8 cellular contexts compared by ENCODE assay signal in genomic region chr17:79033741-79034501, GRCh38. TPM values are rescaled to one million over a fixed set of nuclear protein-coding genes. Genes with fewer than 3 reads are reported as not detected.
DNase-seq lines count a peak whose midpoint lies in the region; ATAC-seq and TF ChIP-seq lines count a peak whose summit lies in the region.

No MANE protein-coding gene starts in this region.

- H3K27me3 ChIP-seq in MG63 = no peaks in the 10 kb centered on the region
- no peaks in the 10 kb centered on the region for H3K27me3 ChIP-seq in hepatocyte

- 82% methylated on average over 28 of the region's 28 CpGs for WGBS in hepatocyte (ENCODE audit: low lambda C conversion rate, missing lambda C conversion rate)

- H3K9me2 ChIP-seq in hepatocyte (replicated peaks; ENCODE audit: insufficient read depth) = no peaks in the 10 kb centered on the region

- no peak overlapping the region for H3K4me3 ChIP-seq in MG63
- H3K4me3 ChIP-seq in skin epidermis = no peak overlapping the region
- no peak overlapping the region for H3K4me3 ChIP-seq in hepatocyte

- H3K36me3 ChIP-seq in MG63 = no peaks in the 10 kb centered on the region; the same call in 1 of the 2 replicates
- H3K36me3 ChIP-seq in hepatocyte (replicated peaks; ENCODE audit: insufficient read depth, low read depth) = no peaks in the 10 kb centered on the region

- H3K9me3 ChIP-seq in MG63 (no peaks in the 10 kb centered on the region), hepatocyte (ENCODE audit: low read depth) (no peaks in the 10 kb centered on the region)

- no peaks in the 10 kb centered on the region for H3K79me2 ChIP-seq in hepatocyte

- DNase-seq in MG63 (peak; percentile 65), amygdala (lab: John Stamatoyannopoulos, UW) (peak in 50 of 56 donors; percentile 9 to 83 (median 56)), hypothalamus (lab: John Stamatoyannopoulos, UW) (peak in 43 of 51 donors; percentile 15 to 87 (median 60)), MV-4-11 (lab: John Stamatoyannopoulos, UW) (no peak), hepatic stellate cell (ENCODE audit: low spot score) (no peak), hepatocyte (ENCODE audit: low spot score) (no peak)

- H3K27ac ChIP-seq in skin epidermis (peak overlapping the region in 15 of 21 experiments; percentile 6 to 79 (median 61)), hepatocyte (no peak overlapping the region)

- no peak for ATAC-seq in HG03280 (IDR thresholded peaks at IDR 0.05; ENCODE audit: unreplicated experiment)

- H3K4me1 ChIP-seq in hepatocyte (ENCODE audit: insufficient read depth) = no peaks in the 10 kb centered on the region

- no peak for TF ChIP-seq CTCF in hepatocyte (IDR thresholded peaks at IDR 0.05; ENCODE audit: poor library complexity)

- H4K20me1 ChIP-seq in hepatocyte (ENCODE audit: insufficient read depth, poor library complexity, severe bottlenecking) = no peaks in the 10 kb centered on the region

- H3K4me2 ChIP-seq in hepatocyte = no peak overlapping the region

- H2AFZ ChIP-seq in hepatocyte = no peak overlapping the region

RNA-seq across cellular contexts. Expression of gene C1QTNF1, which starts 10.0 kb away (rescaled TPM):
- 23.1 and 38.4 TPM in 2 replicates for total RNA-seq in MG63 (2014; rRNA removed; shearing (Covaris generic); ENCODE audit: low replicate concordance)
- total RNA-seq in hepatocyte = 9.5 and 12.8 TPM in 2 replicates
- 13.3 and 14.7 TPM in 2 replicates for polyA plus RNA-seq in hepatocyte

RNA-seq across cellular contexts. Expression of gene CANT1, which starts 24.4 kb away (rescaled TPM):
- 107 and 112 TPM in 2 replicates for total RNA-seq in MG63 (2014; rRNA removed; shearing (Covaris generic); ENCODE audit: low replicate concordance)
- total RNA-seq in hepatocyte = 32.8 and 36.1 TPM in 2 replicates
- 33.0 and 34.1 TPM in 2 replicates for polyA plus RNA-seq in hepatocyte

RNA-seq across cellular contexts. Expression of gene ENGASE, which starts 40.7 kb away (rescaled TPM):
- total RNA-seq in MG63 (2014; rRNA removed; shearing (Covaris generic); ENCODE audit: low replicate concordance) = 10.5 and 12.4 TPM in 2 replicates
- total RNA-seq in hepatocyte = 17.5 and 34.0 TPM in 2 replicates
- 24.4 and 46.2 TPM in 2 replicates for polyA plus RNA-seq in hepatocyte

RNA-seq across cellular contexts. Expression of gene LGALS3BP, which starts 54.2 kb away (rescaled TPM):
- 204 and 434 TPM in 2 replicates for total RNA-seq in MG63 (2014; rRNA removed; shearing (Covaris generic); ENCODE audit: low replicate concordance)
- 224 and 305 TPM in 2 replicates for total RNA-seq in hepatocyte
- polyA plus RNA-seq in hepatocyte = 787 and 811 TPM in 2 replicates

Comparison
In these comparisons a context has a peak if more than half of its experiments do, and no peak if none do; other contexts are left out.
1. DNase-seq: peak in MG63 (single experiment), amygdala (50 of 56) and hypothalamus (43 of 51); none in MV-4-11 (single experiment), hepatic stellate cell (single experiment) and hepatocyte (single experiment).